Comparison of ENCODE assay signal across 10 cellular contexts in the genomic region with DNA sequence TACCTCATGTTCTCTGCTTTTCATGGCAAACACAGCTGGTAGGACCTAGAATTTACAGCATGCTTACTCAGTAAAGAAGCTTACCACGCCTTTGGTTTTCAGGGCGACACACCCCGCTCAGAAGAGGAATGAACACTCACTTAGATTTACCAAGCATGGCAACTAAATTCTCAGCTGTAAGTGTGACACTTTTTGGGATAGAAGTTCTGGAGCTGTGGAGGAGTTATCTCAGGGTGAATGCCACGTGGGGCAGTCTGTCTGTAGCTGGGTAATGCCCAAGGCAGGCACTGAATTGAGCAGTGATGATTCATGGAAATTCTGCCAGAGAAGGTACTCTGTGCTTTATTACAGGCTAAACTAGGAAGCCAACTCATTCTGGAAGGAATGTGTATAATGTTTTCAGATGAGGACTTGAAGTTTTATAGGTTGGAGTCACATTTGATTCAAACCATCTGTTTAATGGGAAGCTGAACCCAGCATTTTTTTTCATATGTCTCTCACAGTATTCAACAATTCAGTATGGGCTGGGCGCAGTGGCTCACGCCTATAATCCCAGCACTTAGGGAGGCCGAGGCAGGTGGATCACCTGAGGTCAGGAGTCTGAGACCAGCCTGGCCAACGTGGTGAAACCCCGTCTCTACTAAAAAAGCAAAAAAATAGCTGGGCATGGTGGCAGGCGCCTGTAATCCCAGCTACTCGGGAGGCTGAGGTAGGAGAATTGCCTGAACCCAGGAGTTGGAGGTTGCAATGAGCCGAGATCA. TPM values are rescaled to one million over a fixed set of nuclear protein-coding genes. Genes with fewer than 3 reads are reported as not detected.
DNase-seq lines count a peak whose midpoint lies in the region; ATAC-seq, FAIRE-seq and TF ChIP-seq lines count a peak whose summit lies in the region.
"Had no signal": no experiment of that assay in that cellular context is flagged by ENCODE, and none has a peak within 500 bp of the region (broad histone marks: within the 10 kb centered on the region; RNA-seq: fewer than 3 reads in every experiment).

No MANE protein-coding gene starts in this region.

- H3K4me3 ChIP-seq in WERI-Rb-1 (ENCODE audit: low read depth, low read length) (no peak overlapping the region), right atrium auricular region (no peak overlapping the region), stomach smooth muscle (ENCODE audit: low read length in 2 of 2) (peak overlapping the region in 1 of 2 donors; percentile 47)

- H3K36me3 ChIP-seq in WERI-Rb-1 (peaks cover 6% of the 10 kb centered on the region), right atrium auricular region (no peaks in the 10 kb centered on the region), stomach smooth muscle (ENCODE audit: control insufficient read depth in 2 of 2, insufficient read depth in 2 of 2, low read length in 2 of 2) (no peaks in the 10 kb centered on the region)

- TF ChIP-seq CTCF in WERI-Rb-1 (IDR thresholded peaks at IDR 0.05; ENCODE audit: low read depth, low read length) (0 out of 2 replicates have a peak, but pooled peaks have one; percentile 12), right atrium auricular region (IDR thresholded peaks at IDR 0.05) (no peak)

- no peak for ATAC-seq in GM21423 (IDR thresholded peaks at IDR 0.05; ENCODE audit: unreplicated experiment)
- ATAC-seq in HG03097 (IDR thresholded peaks at IDR 0.05; ENCODE audit: low FRiP score, unreplicated experiment): no peak

- H3K4me1 ChIP-seq in right atrium auricular region (peaks cover 0 to 17% of the 10 kb centered on the region in 2 donors), stomach smooth muscle (ENCODE audit: control insufficient read depth, insufficient read depth, low read length) (peaks cover 24% of the 10 kb centered on the region)

- no peaks in the 10 kb centered on the region for H3K27me3 ChIP-seq in WERI-Rb-1 (ENCODE audit: insufficient read depth, low read depth, severe bottlenecking)
- no peaks in the 10 kb centered on the region for H3K27me3 ChIP-seq in right atrium auricular region
- no peaks in the 10 kb centered on the region for H3K27me3 ChIP-seq in stomach smooth muscle (ENCODE audit: control insufficient read depth in 1 of 2, insufficient read depth in 2 of 2, low read length in 2 of 2)

- H3K9ac ChIP-seq in stomach smooth muscle (ENCODE audit: low read length in 2 of 2): peak overlapping the region; percentile 52 to 57

- peak; percentile 97 for FAIRE-seq in H54 (lab: Jason Lieb, UNC)

- DNase-seq in H54 (ENCODE audit: insufficient read length, low spot score) (peak; percentile 74), WERI-Rb-1 (peak; percentile 31), right atrium auricular region (ENCODE audit: low spot score) (no peak), DMS53 treated with DMSO at 0.1 percent for 48 hours (lab: John Stamatoyannopoulos, UW; ENCODE audit: unreplicated experiment) (no peak), medulla oblongata (ENCODE audit: extremely low spot score) (no peak)
- DNase-seq: stimulated activated CD4-positive, alpha-beta T cell treated with anti-CD3 and anti-CD28 coated beads, Interleukin-1b, Interleukin-23, amount 100 ng/mL, for 48 hours had no signal

- no peak for TF ChIP-seq POLR2A in H54 (IDR thresholded peaks at IDR 0.05; ENCODE audit: low read depth, low read length)

- H3K9me3 ChIP-seq in WERI-Rb-1 (ENCODE audit: severe bottlenecking) (peaks cover 9% of the 10 kb centered on the region), right atrium auricular region (no peaks in the 10 kb centered on the region), stomach smooth muscle (ENCODE audit: control insufficient read depth in 2 of 2, low read length in 2 of 2) (no peaks in the 10 kb centered on the region)

- no peak overlapping the region for H3K27ac ChIP-seq in WERI-Rb-1
- H3K27ac ChIP-seq in right atrium auricular region: peak overlapping the region; percentile 50 to 55
- peak overlapping the region; percentile 79 for H3K27ac ChIP-seq in stomach smooth muscle (ENCODE audit: low read length)
- H3K27ac ChIP-seq: VCaP had no signal

RNA-seq across cellular contexts. Expression of gene PRIM2, which starts 3.5 kb away (rescaled TPM):
- total RNA-seq in right atrium auricular region: 1 to 10 TPM; 2.8 to 4.3 TPM

Comparison
In these comparisons a context has a peak if more than half of its experiments do, and no peak if none do; other contexts are left out.
1. DNase-seq: peak in H54 (single experiment) and WERI-Rb-1 (single experiment); none in right atrium auricular region (single experiment), DMS53 treated with DMSO at 0.1 percent for 48 hours (single experiment) and medulla oblongata (single experiment).